ENCODE assay signal across 1 cellular context in the genomic region with DNA sequence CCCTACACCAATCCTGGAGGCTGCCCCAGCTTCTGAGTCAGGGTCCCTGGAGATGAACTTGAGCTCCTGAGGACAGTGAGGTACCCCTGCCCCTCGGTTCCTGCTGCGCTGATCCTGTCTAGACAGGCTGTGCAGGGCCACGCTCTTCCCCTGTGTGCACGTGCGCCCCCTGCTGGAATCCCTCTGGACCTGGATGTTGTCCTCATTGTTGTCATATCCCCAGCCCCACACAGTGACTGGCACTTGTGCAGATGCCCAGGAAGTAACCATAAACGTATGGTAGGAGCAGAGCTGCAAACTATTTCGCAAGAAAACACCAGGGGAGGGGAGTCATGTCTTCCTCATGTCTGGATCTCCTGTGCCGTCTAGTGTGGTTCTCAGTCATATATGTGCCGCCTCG.
TF ChIP-seq lines count a peak whose summit lies in the region.

No MANE protein-coding gene starts in this region.

TF ChIP-seq in H1, 55 proteins besides CTCF, POLR2A, EP300 and RAD21 (continued from another document):
- TF ChIP-seq, protein P1, sequence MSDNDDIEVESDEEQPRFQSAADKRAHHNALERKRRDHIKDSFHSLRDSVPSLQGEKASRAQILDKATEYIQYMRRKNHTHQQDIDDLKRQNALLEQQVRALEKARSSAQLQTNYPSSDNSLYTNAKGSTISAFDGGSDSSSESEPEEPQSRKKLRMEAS (IDR thresholded peaks at IDR 0.05) = peak; percentile 68
- TF ChIP-seq TEAD4 (IDR thresholded peaks at IDR 0.05; ENCODE audit: low read depth, low read length) (peak; percentile 39; the same call in 1 of the 2 replicates), TAF1 (IDR thresholded peaks at IDR 0.05; ENCODE audit: low read depth, low read length) (no peak), SP2 (IDR thresholded peaks at IDR 0.05; ENCODE audit: low read length) (no peak)
